ENCODE assay signal across 1 cellular context in the genomic region with DNA sequence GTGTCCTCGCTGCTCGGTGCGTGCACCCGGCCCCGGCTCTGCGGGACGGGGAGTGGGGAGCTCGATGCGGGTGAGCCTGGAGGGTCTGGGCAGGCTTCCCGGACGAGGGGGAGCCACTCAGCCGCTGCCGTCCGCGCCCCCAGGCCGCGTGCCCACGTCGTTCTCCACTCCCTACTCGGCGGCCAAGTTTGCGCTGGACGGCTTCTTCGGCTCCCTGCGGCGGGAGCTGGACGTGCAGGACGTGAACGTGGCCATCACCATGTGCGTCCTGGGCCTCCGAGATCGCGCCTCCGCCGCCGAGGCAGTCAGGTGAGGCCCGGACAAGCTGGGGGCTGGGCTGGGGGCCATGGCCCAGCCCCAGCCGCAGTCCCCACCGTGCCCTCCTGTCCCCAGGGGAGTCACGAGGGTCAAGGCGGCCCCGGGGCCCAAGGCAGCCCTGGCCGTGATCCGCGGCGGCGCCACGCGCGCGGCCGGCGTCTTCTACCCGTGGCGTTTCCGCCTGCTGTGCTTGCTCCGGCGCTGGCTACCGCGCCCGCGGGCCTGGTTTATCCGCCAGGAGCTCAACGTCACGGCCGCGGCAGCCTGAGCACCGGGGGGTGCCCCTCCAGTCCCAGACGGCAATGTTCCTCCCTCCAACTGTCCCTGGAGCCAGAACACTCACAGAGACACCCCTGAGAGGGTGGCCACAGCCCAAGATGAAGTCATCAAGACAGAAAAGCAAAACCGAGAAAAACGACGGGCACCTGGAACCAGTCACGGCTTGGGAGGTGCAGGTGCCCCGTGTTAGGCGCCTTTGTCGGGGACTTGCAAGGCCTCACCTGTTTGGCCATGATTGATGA.
TF ChIP-seq lines count a peak whose summit lies in the region.

No MANE protein-coding gene starts in this region.

TF ChIP-seq in endothelial cell of umbilical vein, 7 proteins besides CTCF, POLR2A, EP300 and RAD21:
- TF ChIP-seq, protein P1, sequence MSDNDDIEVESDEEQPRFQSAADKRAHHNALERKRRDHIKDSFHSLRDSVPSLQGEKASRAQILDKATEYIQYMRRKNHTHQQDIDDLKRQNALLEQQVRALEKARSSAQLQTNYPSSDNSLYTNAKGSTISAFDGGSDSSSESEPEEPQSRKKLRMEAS (IDR thresholded peaks at IDR 0.05; ENCODE audit: insufficient read depth, insufficient read length), result no peak
- TF ChIP-seq MYC (IDR thresholded peaks at IDR 0.05; ENCODE audit: low read depth, low read length) (no peak), EZH2 (IDR thresholded peaks at IDR 0.05; ENCODE audit: borderline replicate concordance, low read depth, low read length, severe bottlenecking) (no peak), FOS (IDR thresholded peaks at IDR 0.05; ENCODE audit: borderline replicate concordance, insufficient read depth, low read length) (no peak), POLR2AphosphoS5 (IDR thresholded peaks at IDR 0.05; ENCODE audit: insufficient read depth, low read depth, low read length) (no peak), GATA2 (IDR thresholded peaks at IDR 0.05; ENCODE audit: insufficient read depth, insufficient read length, low read depth, low read length) (no peak), JUN (IDR thresholded peaks at IDR 0.05; ENCODE audit: borderline replicate concordance, insufficient read depth, insufficient read length, low read depth) (no peak)
